In genomic region chr9:34224349-34224748, GRCh38 we compare ENCODE assay signal across 25 cellular contexts.
"Had no signal": no experiment of that assay in that cellular context is flagged by ENCODE, and none has a peak within 500 bp of the region (broad histone marks: within the 10 kb centered on the region; RNA-seq: fewer than 3 reads in every experiment).

No MANE protein-coding gene starts in this region.

- H3K27ac ChIP-seq: left lung, pancreas, psoas muscle, right atrium auricular region, spleen, thyroid gland had no signal

- H3K4me3 ChIP-seq: left lung, lung, pancreas, psoas muscle, right atrium auricular region, spleen, thyroid gland had no signal

- H3K27me3 Mint-ChIP-seq: activated CD4-positive, alpha-beta T cell treated with anti-CD3 and anti-CD28 coated beads, Interleukin-2, amount 10 ng/mL, durations not matched to agents 24 days and 14 days; activated naive CD8-positive, alpha-beta T cell treated with anti-CD3 and anti-CD28 coated beads, Interleukin-2, amount 10 ng/mL, durations not matched to agents 7 days and 5 days; dendritic cell treated with granulocyte-macrophage colony-stimulating factor and Interleukin-4, amounts not matched to agents 40 ng/mL and 50 ng/mL, for 4 days; naive thymus-derived CD8-positive, alpha-beta T cell had no signal

- DNase-seq: activated CD4-positive, alpha-beta T cell treated with anti-CD3 and anti-CD28 coated beads, Interleukin-2, amount 10 ng/mL, durations not matched to agents 24 days and 14 days; activated CD8-positive, alpha-beta memory T cell treated with anti-CD3 and anti-CD28 coated beads, Interleukin-2, amount 50 U/mL, for 4 hours; activated effector memory CD4-positive, alpha-beta T cell treated with Interleukin-2 at 50 U/mL for 16 hours; activated naive CD4-positive, alpha-beta T cell treated with anti-CD3 and anti-CD28 coated beads for 36 hours; activated naive CD8-positive, alpha-beta T cell treated with anti-CD3 and anti-CD28 coated beads, Interleukin-2, amount 10 ng/mL, durations not matched to agents 7 days and 5 days; activated T-cell treated with anti-CD3 and anti-CD28 coated beads, Interleukin-2, amount 50 U/mL, for 48 hours; amniotic stem cell; effector CD8-positive, alpha-beta T cell; foreskin melanocyte; hippocampal formation; kidney glomerular epithelial cell; naive thymus-derived CD8-positive, alpha-beta T cell; pancreas; psoas muscle; spleen; stimulated activated CD4-positive, alpha-beta T cell treated with anti-CD3 and anti-CD28 coated beads, Interleukin-4, amount 100 ng/mL, for 1 hour; stimulated activated naive CD4-positive, alpha-beta T cell treated with Interleukin-2 at 50 U/mL for 16 hours; thyroid gland had no signal

- H3K36me3 ChIP-seq: pancreas, right atrium auricular region, thyroid gland had no signal

- H3K27me3 ChIP-seq: left lung, pancreas, right atrium auricular region, spleen, thyroid gland had no signal

- H3K4me3 Mint-ChIP-seq: activated CD4-positive, alpha-beta T cell treated with anti-CD3 and anti-CD28 coated beads, Interleukin-2, amount 10 ng/mL, durations not matched to agents 24 days and 14 days; activated naive CD4-positive, alpha-beta T cell treated with anti-CD3 and anti-CD28 coated beads for 36 hours; activated naive CD8-positive, alpha-beta T cell treated with anti-CD3 and anti-CD28 coated beads, Interleukin-2, amount 10 ng/mL, durations not matched to agents 7 days and 5 days; dendritic cell treated with granulocyte-macrophage colony-stimulating factor and Interleukin-4, amounts not matched to agents 40 ng/mL and 50 ng/mL, for 4 days; mesothelial cell of epicardium had no signal

- H3K9me3 Mint-ChIP-seq: activated CD4-positive, alpha-beta T cell treated with anti-CD3 and anti-CD28 coated beads, Interleukin-2, amount 10 ng/mL, durations not matched to agents 24 days and 14 days; activated naive CD4-positive, alpha-beta T cell treated with anti-CD3 and anti-CD28 coated beads for 36 hours; activated naive CD8-positive, alpha-beta T cell treated with anti-CD3 and anti-CD28 coated beads, Interleukin-2, amount 10 ng/mL, durations not matched to agents 7 days and 5 days; dendritic cell treated with granulocyte-macrophage colony-stimulating factor and Interleukin-4, amounts not matched to agents 40 ng/mL and 50 ng/mL, for 4 days; mesothelial cell of epicardium; naive thymus-derived CD8-positive, alpha-beta T cell had no signal

- H3K9me3 ChIP-seq: left lung, pancreas, psoas muscle, right atrium auricular region, spleen, thyroid gland had no signal

- H3K4me1 ChIP-seq: psoas muscle had no signal

- H3K27ac Mint-ChIP-seq: activated CD4-positive, alpha-beta T cell treated with anti-CD3 and anti-CD28 coated beads, Interleukin-2, amount 10 ng/mL, durations not matched to agents 24 days and 14 days; activated naive CD8-positive, alpha-beta T cell treated with anti-CD3 and anti-CD28 coated beads, Interleukin-2, amount 10 ng/mL, durations not matched to agents 7 days and 5 days; dendritic cell treated with granulocyte-macrophage colony-stimulating factor and Interleukin-4, amounts not matched to agents 40 ng/mL and 50 ng/mL, for 4 days had no signal

- H3K4me1 Mint-ChIP-seq: activated CD4-positive, alpha-beta T cell treated with anti-CD3 and anti-CD28 coated beads, Interleukin-2, amount 10 ng/mL, durations not matched to agents 24 days and 14 days; activated naive CD8-positive, alpha-beta T cell treated with anti-CD3 and anti-CD28 coated beads, Interleukin-2, amount 10 ng/mL, durations not matched to agents 7 days and 5 days had no signal

- ATAC-seq: activated CD4-positive, CD25-positive, alpha-beta regulatory T cell treated with anti-CD3 and anti-CD28 coated beads, Interleukin-2, amount 50 U/mL, for 24 hours; esophagus mucosa; left lung; naive thymus-derived CD8-positive, alpha-beta T cell; pancreas had no signal
